In the genomic region with DNA sequence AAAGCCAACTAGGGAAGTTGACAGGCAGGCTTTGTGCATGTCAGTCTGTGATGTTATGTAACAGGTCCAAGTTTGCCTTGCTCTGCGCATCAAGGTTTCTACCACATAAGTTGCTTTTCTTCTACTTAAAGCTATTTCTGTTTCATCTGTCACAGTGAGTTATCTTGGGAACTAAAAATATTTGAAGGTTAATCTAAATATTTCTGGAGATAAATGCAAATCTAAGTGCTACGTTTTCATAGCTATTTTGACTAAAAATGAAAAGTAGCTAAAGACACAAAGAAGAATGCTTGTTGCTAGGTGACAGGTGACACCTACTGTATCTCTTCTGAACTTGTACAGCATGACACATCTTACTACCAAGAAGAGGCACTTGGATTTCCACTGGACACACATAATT, we compare ENCODE assay signal across 12 cellular contexts.
DNase-seq lines count a peak whose midpoint lies in the region; ATAC-seq and TF ChIP-seq lines count a peak whose summit lies in the region.
"Had no signal": no experiment of that assay in that cellular context is flagged by ENCODE, and none has a peak within 500 bp of the region (broad histone marks: within the 10 kb centered on the region; RNA-seq: fewer than 3 reads in every experiment).

No MANE protein-coding gene starts in this region.

- no peak overlapping the region for H3K27ac ChIP-seq in spleen

- no peaks in the 10 kb centered on the region for H3K9me3 ChIP-seq in spleen
- H3K9me3 ChIP-seq: mucosa of descending colon had no signal

- H3K27ac Mint-ChIP-seq in central memory CD8-positive, alpha-beta T cell (ENCODE audit: low read depth) = peak overlapping the region; percentile 70
- no peak overlapping the region for H3K27ac Mint-ChIP-seq in HFFc6

- 64 to 81% (median 75%) methylated on average over 2 of the region's 2 CpGs for WGBS in spleen, 5 donors

- H3K4me3 ChIP-seq in spleen = no peak overlapping the region
- H3K4me3 ChIP-seq: mucosa of descending colon had no signal

- intact Hi-C loops in spleen (cut with DNase I; ENCODE audit: low total_unique reads) (no loop called here), left cardiac atrium (cut with DNase I) (no loop called here)

- H3K36me3 Mint-ChIP-seq in central memory CD8-positive, alpha-beta T cell (ENCODE audit: insufficient read depth) = peaks cover 18% of the 10 kb centered on the region
- H3K36me3 Mint-ChIP-seq in HFFc6 (ENCODE audit: low read depth) = 0 out of 2 replicates have a peak, but pooled peaks cover 4% of the 10 kb centered on the region

- ATAC-seq in GM18511 (IDR thresholded peaks at IDR 0.05; ENCODE audit: unreplicated experiment) = peak; percentile 83
- peak; percentile 72 for ATAC-seq in GM19463 (IDR thresholded peaks at IDR 0.05; ENCODE audit: unreplicated experiment)
- ATAC-seq in HG03066 (IDR thresholded peaks at IDR 0.05; ENCODE audit: low read depth, unreplicated experiment) = peak; percentile 61
- no peak for ATAC-seq in central memory CD8-positive, alpha-beta T cell (replicated peaks; ENCODE audit: extremely low read depth, poor library complexity, severe bottlenecking)
- ATAC-seq in left cardiac atrium = no peak
- ATAC-seq: mucosa of descending colon had no signal

- TF ChIP-seq CTCF in spleen (IDR thresholded peaks at IDR 0.05 in 8 of 11, conservative IDR thresholded peaks at IDR 0.05 in 3 of 11) = no peak
- TF ChIP-seq CTCF in HFFc6 (IDR thresholded peaks at IDR 0.05) = no peak

- peaks cover 0 to 4% (median 0%) of the 10 kb centered on the region in 6 donors for H3K36me3 ChIP-seq in spleen

- H3K9me3 Mint-ChIP-seq in central memory CD8-positive, alpha-beta T cell = no peaks in the 10 kb centered on the region
- no peaks in the 10 kb centered on the region for H3K9me3 Mint-ChIP-seq in HFFc6

- TF ChIP-seq POLR2A in spleen (IDR thresholded peaks at IDR 0.05) = no peak

- no peaks in the 10 kb centered on the region for H3K27me3 ChIP-seq in spleen (replicated peaks in 1 of 7)

- H3K27me3 Mint-ChIP-seq in central memory CD8-positive, alpha-beta T cell = no peaks in the 10 kb centered on the region
- no peaks in the 10 kb centered on the region; the same call in 1 of the 2 replicates for H3K27me3 Mint-ChIP-seq in HFFc6 (ENCODE audit: insufficient read depth)

- H3K4me1 ChIP-seq in spleen = peaks cover 0 to 20% (median 5%) of the 10 kb centered on the region in 6 donors

- H3K4me3 Mint-ChIP-seq in central memory CD8-positive, alpha-beta T cell = no peak overlapping the region
- no peak overlapping the region for H3K4me3 Mint-ChIP-seq in HFFc6

- H3K4me1 Mint-ChIP-seq in central memory CD8-positive, alpha-beta T cell = peaks cover 74% of the 10 kb centered on the region
- peaks cover 17% of the 10 kb centered on the region for H3K4me1 Mint-ChIP-seq in HFFc6 (ENCODE audit: low read depth)

- DNase-seq in central memory CD8-positive, alpha-beta T cell (ENCODE audit: low spot score in 2 of 2) = no peak
- DNase-seq in spleen (no peak), HFFc6 (no peak), left cardiac atrium (no peak), foreskin melanocyte (no peak)
- DNase-seq: DND-41, mucosa of descending colon, NCI-H1048, RPMI8226 had no signal

Comparison
In these comparisons a context has a peak if more than half of its experiments do, and no peak if none do; other contexts are left out.
1. ATAC-seq: peak in GM18511 (single experiment), GM19463 (single experiment) and HG03066 (single experiment); none in central memory CD8-positive, alpha-beta T cell (single experiment) and left cardiac atrium (0 of 2).